In genomic region chr12:11496157-11496851, GRCh38 we compare ENCODE assay signal across 2 cellular contexts.
A peak's percentile ranks its signal among the peaks of the same experiment; 100 is the strongest.
TF ChIP-seq lines count a peak whose summit lies in the region.

No MANE protein-coding gene starts in this region.

TF ChIP-seq in GM23338, 12 proteins besides CTCF, POLR2A, EP300 and RAD21:
- TF ChIP-seq ETS1 (IDR thresholded peaks at IDR 0.05) (peak; percentile 43; the same call in 1 of the 2 replicates), EZH2phosphoT487 (IDR thresholded peaks at IDR 0.05; ENCODE audit: unreplicated experiment) (no peak), POLR2AphosphoS5 (IDR thresholded peaks at IDR 0.05; ENCODE audit: low read depth) (no peak), EZH2 (IDR thresholded peaks at IDR 0.05; ENCODE audit: low read depth, unreplicated experiment) (no peak)

TF ChIP-seq in GM12878, 131 proteins besides CTCF, POLR2A, EP300 and RAD21:
- TF ChIP-seq STAT1 (conservative IDR thresholded peaks at IDR 0.05) (no peak), USF1 (IDR thresholded peaks at IDR 0.05; ENCODE audit: borderline replicate concordance, extremely low read length, insufficient read depth, low read depth, low read length) (peak; percentile 41), PKNOX1 (IDR thresholded peaks at IDR 0.05) (no peak), RAD51 (IDR thresholded peaks at IDR 0.05) (peak; percentile 37; the same call in 1 of the 2 replicates)
TF ChIP-seq in GM12878: peak in this region for 2.
